In genomic region chr2:11744631-11745394, GRCh38 we compare ENCODE assay signal across 8 cellular contexts. TPM values are rescaled to one million over a fixed set of nuclear protein-coding genes. Genes with fewer than 3 reads are reported as not detected.
A peak's percentile ranks its signal among the peaks of the same experiment; 100 is the strongest.
DNase-seq lines count a peak whose midpoint lies in the region; ATAC-seq and TF ChIP-seq lines count a peak whose summit lies in the region.

No MANE protein-coding gene starts in this region.

- peak; percentile 42 for DNase-seq in CD1c-positive myeloid dendritic cell (ENCODE audit: extremely low spot score)
- DNase-seq in HFF-Myc (ENCODE audit: extremely low read depth, low read depth) = no peak
- DNase-seq in RPMI7951 (ENCODE audit: low read depth) = peak; percentile 44
- DNase-seq in mucosa of descending colon = peak in 2 of 3 donors; percentile 47 to 59
- DNase-seq in stimulated activated CD4-positive, alpha-beta T cell treated with anti-CD3 and anti-CD28 coated beads, Interleukin-2, amount 100 ng/mL, for 24 hours = no peak

- H3K36me3 ChIP-seq in mucosa of descending colon (ENCODE audit: low read depth) = no peaks in the 10 kb centered on the region

- ATAC-seq in mucosa of descending colon (no peak), GM19035 (IDR thresholded peaks at IDR 0.05; ENCODE audit: unreplicated experiment) (no peak), GM18505 (IDR thresholded peaks at IDR 0.05; ENCODE audit: unreplicated experiment) (no peak)

- H3K4me1 ChIP-seq in mucosa of descending colon (ENCODE audit: low read depth) = peaks cover 23% of the 10 kb centered on the region

- intact Hi-C loops in dendritic cell treated with granulocyte-macrophage colony-stimulating factor and Interleukin-4, amounts not matched to agents 40 ng/mL and 50 ng/mL, for 4 days (cut with micrococcal nuclease) = loop anchor here (2.0 to 10.0 kb wide), 3 partner anchors 46 to 400 kb away; partner anchors contain the start of genes E2F6 and ROCK2
- intact Hi-C loops in mucosa of descending colon (cut with DNase I, micrococcal nuclease) = no loop called here

- H3K4me3 Mint-ChIP-seq in dendritic cell treated with granulocyte-macrophage colony-stimulating factor and Interleukin-4, amounts not matched to agents 40 ng/mL and 50 ng/mL, for 4 days = peak overlapping the region; percentile 40

- H3K9me3 ChIP-seq in mucosa of descending colon = no peaks in the 10 kb centered on the region

- H3K4me1 Mint-ChIP-seq in dendritic cell treated with granulocyte-macrophage colony-stimulating factor and Interleukin-4, amounts not matched to agents 40 ng/mL and 50 ng/mL, for 4 days (ENCODE audit: low read depth) = peaks cover 69% of the 10 kb centered on the region

- no peaks in the 10 kb centered on the region for H3K36me3 Mint-ChIP-seq in dendritic cell treated with granulocyte-macrophage colony-stimulating factor and Interleukin-4, amounts not matched to agents 40 ng/mL and 50 ng/mL, for 4 days (ENCODE audit: low read depth)

- H3K27ac Mint-ChIP-seq in dendritic cell treated with granulocyte-macrophage colony-stimulating factor and Interleukin-4, amounts not matched to agents 40 ng/mL and 50 ng/mL, for 4 days = peak overlapping the region; percentile 82

- TF ChIP-seq CTCF in HFF-Myc (IDR thresholded peaks at IDR 0.05; ENCODE audit: low read depth, low read length, missing control alignments) (peak; percentile 67), mucosa of descending colon (IDR thresholded peaks at IDR 0.05) (no peak)

- no peak for TF ChIP-seq POLR2A in GM18505 (IDR thresholded peaks at IDR 0.05; ENCODE audit: borderline replicate concordance, extremely low read depth, insufficient read depth, insufficient read length)

- peaks cover 17% of the 10 kb centered on the region for H3K27me3 Mint-ChIP-seq in dendritic cell treated with granulocyte-macrophage colony-stimulating factor and Interleukin-4, amounts not matched to agents 40 ng/mL and 50 ng/mL, for 4 days

- H3K9me3 Mint-ChIP-seq in dendritic cell treated with granulocyte-macrophage colony-stimulating factor and Interleukin-4, amounts not matched to agents 40 ng/mL and 50 ng/mL, for 4 days = no peaks in the 10 kb centered on the region

- H3K4me3 ChIP-seq in HFF-Myc (replicated peaks; ENCODE audit: low read depth, low read length) (peak overlapping the region; percentile 33), mucosa of descending colon (no peak overlapping the region)

RNA-seq across cellular contexts. Expression of gene LPIN1, which starts 1.6 kb away (rescaled TPM):
- 22.6 and 25.0 TPM in 2 replicates for total RNA-seq in RPMI7951 (2014; rRNA removed; shearing (Covaris generic))
- total RNA-seq in mucosa of descending colon = 10 to 100 TPM; 29.7 to 38.4 (median 30.4) TPM

Comparison
In these comparisons a context has a peak if more than half of its experiments do, and no peak if none do; other contexts are left out.
1. DNase-seq: peak in CD1c-positive myeloid dendritic cell (single experiment), RPMI7951 (single experiment) and mucosa of descending colon (2 of 3); none in HFF-Myc (single experiment) and stimulated activated CD4-positive, alpha-beta T cell treated with anti-CD3 and anti-CD28 coated beads, Interleukin-2, amount 100 ng/mL, for 24 hours (0 of 2).